8 cellular contexts compared by ENCODE assay signal in the genomic region with DNA sequence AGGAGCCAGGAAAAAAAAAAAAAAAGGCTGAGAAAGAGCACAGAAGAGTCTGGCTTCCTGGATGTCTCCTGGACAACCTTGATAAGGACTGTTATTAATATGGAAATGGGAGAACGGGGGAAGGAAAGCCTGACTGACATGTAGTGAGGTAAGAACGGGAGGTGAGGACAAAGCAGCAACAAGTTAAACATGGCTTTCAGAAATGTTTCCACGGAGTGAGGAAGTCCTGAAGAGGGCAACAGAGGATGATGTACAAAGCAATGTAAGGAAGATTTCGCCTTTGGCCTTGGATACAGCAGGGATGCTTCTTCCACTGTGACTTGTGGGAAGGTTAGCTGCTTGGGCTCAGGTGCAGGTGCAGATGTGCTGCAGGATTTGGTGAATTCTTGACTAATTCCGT. TPM values are rescaled to one million over a fixed set of nuclear protein-coding genes. Genes with fewer than 3 reads are reported as not detected.
DNase-seq lines count a peak whose midpoint lies in the region; ATAC-seq, FAIRE-seq and TF ChIP-seq lines count a peak whose summit lies in the region.
"Had no signal": no experiment of that assay in that cellular context is flagged by ENCODE, and none has a peak within 500 bp of the region (broad histone marks: within the 10 kb centered on the region; RNA-seq: fewer than 3 reads in every experiment).

No MANE protein-coding gene starts in this region.

- no peaks in the 10 kb centered on the region for H3K79me2 ChIP-seq in HepG2 (ENCODE audit: insufficient read depth, low read length)

- TF ChIP-seq EP300 in HepG2 (IDR thresholded peaks at IDR 0.05; ENCODE audit: low read depth in 2 of 2, low read length in 2 of 2), result no peak
- no peak for TF ChIP-seq EP300 in HepG2 (CRISPR knock-in tag; IDR thresholded peaks at IDR 0.05; ENCODE audit: borderline replicate concordance)

- no peaks in the 10 kb centered on the region for H3K27me3 ChIP-seq in HepG2 (ENCODE audit: control insufficient read depth in 1 of 2, insufficient read depth in 2 of 2, low read length in 2 of 2)

- in situ Hi-C loops in astrocyte of the cerebellum (cut with HindIII; ENCODE audit: low sequenced_read_pairs) (loop anchor here (25.0 kb wide), 1 partner anchor 174 kb away; no protein-coding TSS in a partner anchor), HepG2 (cut with HindIII; ENCODE audit: extremely low pct_ligation_motif_present, low pct_unique_long_range_greater_than_20kb) (no loop called here)

- TF ChIP-seq CTCF in LNCaP clone FGC (IDR thresholded peaks at IDR 0.05; ENCODE audit: control insufficient read depth, extremely low read depth, insufficient read depth), result peak; percentile 72
- peak; percentile 43 for TF ChIP-seq CTCF in astrocyte of the cerebellum (IDR thresholded peaks at IDR 0.05; ENCODE audit: low read depth, low read length, missing control alignments)
- TF ChIP-seq CTCF in HepG2 (CRISPR knock-in tag; IDR thresholded peaks at IDR 0.05), result peak; percentile 49

- DNase-seq in Daoy (ENCODE audit: low read depth) (peak; percentile 19), LNCaP clone FGC (ENCODE audit: low read depth) (no peak), astrocyte of the cerebellum (ENCODE audit: low read depth) (no peak), HepG2 (ENCODE audit: low spot score) (no peak)
- no peak for DNase-seq in activated CD4-positive, alpha-beta T cell treated with anti-CD3 and anti-CD28 coated beads for 48 hours

- H3K4me1 ChIP-seq in HepG2 (ENCODE audit: insufficient read depth, low read length), result no peaks in the 10 kb centered on the region

- CTCF ChIA-PET in HepG2 (lab: Yijun Ruan, JAX; ENCODE audit: low intra/inter-chr PET ratio, low total read pairs), result interaction anchor here (0.8 kb wide), 1 partner anchor 184 kb away, joined by 3 read pairs; no protein-coding TSS in a partner anchor

- TF ChIP-seq POLR2A in HepG2 (IDR thresholded peaks at IDR 0.05; ENCODE audit: insufficient read depth in 1 of 2, low read depth in 2 of 2, low read length in 2 of 2), result no peak

- H3K4me3 ChIP-seq in LNCaP clone FGC (ENCODE audit: low read depth, low read length) (no peak overlapping the region), astrocyte of the cerebellum (ENCODE audit: low read depth, low read length) (no peak overlapping the region), HepG2 (replicated peaks in 1 of 3; ENCODE audit: insufficient read depth in 1 of 3, low read depth in 2 of 3, low read length in 3 of 3) (no peak overlapping the region)
- H3K4me3 ChIP-seq: SJSA1 had no signal

- no TSS peak for BruUV-seq in HepG2 (replicated peaks; lab: Mats Ljungman, UMichigan)

- no peak overlapping the region for H3K4me2 ChIP-seq in HepG2 (ENCODE audit: low read depth, low read length)

- no peak overlapping the region for H2AFZ ChIP-seq in HepG2 (ENCODE audit: low read length)

- H3K9me3 ChIP-seq in HepG2 (ENCODE audit: low read length), result no peaks in the 10 kb centered on the region
- H3K9me3 ChIP-seq: SJSA1 had no signal

- no peak; the same call in 2 of the 3 replicates for ATAC-seq in HepG2
- no peak for ATAC-seq in HG02981 (IDR thresholded peaks at IDR 0.05; ENCODE audit: unreplicated experiment)
- no peak for ATAC-seq in HG03520 (IDR thresholded peaks at IDR 0.05; ENCODE audit: unreplicated experiment)

- no peak for FAIRE-seq in HepG2 (lab: Jason Lieb, UNC)

- H4K20me1 ChIP-seq in HepG2 (ENCODE audit: insufficient read depth, low read length), result no peaks in the 10 kb centered on the region

- no peaks in the 10 kb centered on the region for H3K36me3 ChIP-seq in HepG2 (replicated peaks in 1 of 2; ENCODE audit: control insufficient read depth in 1 of 2, insufficient read depth in 2 of 2, low read length in 2 of 2)
- H3K36me3 ChIP-seq: SJSA1 had no signal

- H3K27ac ChIP-seq in HepG2 (ENCODE audit: extremely low read length, insufficient read depth, low read length), result no peak overlapping the region
- H3K27ac ChIP-seq: SJSA1 had no signal

- POLR2A ChIA-PET in HepG2 (lab: Yijun Ruan, JAX), result no interaction called here

- no peak for TF ChIP-seq RAD21 in HepG2 (CRISPR knock-in tag; IDR thresholded peaks at IDR 0.05)

- intact Hi-C loops in HepG2 (cut with micrococcal nuclease; ENCODE audit: unreplicated experiment), result no loop called here

- 3% methylated on average over 5 of the region's 5 CpGs for WGBS in HepG2 (ENCODE audit: low lambda C conversion rate)

- no peak overlapping the region for H3K9ac ChIP-seq in HepG2 (ENCODE audit: insufficient read depth, low read depth, low read length)

TF ChIP-seq in HepG2, 621 proteins besides CTCF, POLR2A, EP300 and RAD21:
- peak; percentile 60 for TF ChIP-seq STAG1 (CRISPR knock-in tag; IDR thresholded peaks at IDR 0.05)
- 0 out of 2 replicates have a peak, but pooled peaks have one; percentile 13 for TF ChIP-seq SMC3 (IDR thresholded peaks at IDR 0.05; ENCODE audit: low read length)
- TF ChIP-seq CEBPB (IDR thresholded peaks at IDR 0.05; ENCODE audit: borderline replicate concordance, low read depth, low read length), result no peak
- no peak for TF ChIP-seq CREB1 (IDR thresholded peaks at IDR 0.05)
- TF ChIP-seq CREB1 (CRISPR knock-in tag; IDR thresholded peaks at IDR 0.05), result no peak
- TF ChIP-seq CBX2 (IDR thresholded peaks at IDR 0.05; ENCODE audit: low read depth, low read length), result no peak
- TF ChIP-seq CBX2 (CRISPR knock-in tag; IDR thresholded peaks at IDR 0.05; ENCODE audit: low read depth), result no peak
- TF ChIP-seq DNMT3B (CRISPR knock-in tag; conservative IDR thresholded peaks at IDR 0.05), result no peak
- TF ChIP-seq, protein P1, sequence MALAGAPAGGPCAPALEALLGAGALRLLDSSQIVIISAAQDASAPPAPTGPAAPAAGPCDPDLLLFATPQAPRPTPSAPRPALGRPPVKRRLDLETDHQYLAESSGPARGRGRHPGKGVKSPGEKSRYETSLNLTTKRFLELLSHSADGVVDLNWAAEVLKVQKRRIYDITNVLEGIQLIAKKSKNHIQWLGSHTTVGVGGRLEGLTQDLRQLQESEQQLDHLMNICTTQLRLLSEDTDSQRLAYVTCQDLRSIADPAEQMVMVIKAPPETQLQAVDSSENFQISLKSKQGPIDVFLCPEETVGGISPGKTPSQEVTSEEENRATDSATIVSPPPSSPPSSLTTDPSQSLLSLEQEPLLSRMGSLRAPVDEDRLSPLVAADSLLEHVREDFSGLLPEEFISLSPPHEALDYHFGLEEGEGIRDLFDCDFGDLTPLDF (CRISPR knock-in tag; IDR thresholded peaks at IDR 0.05), result no peak
- TF ChIP-seq ZNF17 (CRISPR knock-in tag; IDR thresholded peaks at IDR 0.05), result no peak
- no peak for TF ChIP-seq ZNF589 (CRISPR knock-in tag; conservative IDR thresholded peaks at IDR 0.05)

RNA-seq across cellular contexts. Expression of a gene that starts 11.9 kb away (rescaled TPM):
- total RNA-seq in Daoy (2014; rRNA removed; shearing (Covaris generic)), result 15.4 and 17.4 TPM in 2 replicates
- total RNA-seq in HepG2 (2016; rRNA removed; fragmentation: Illumina TruSeq; extraction: Trizol), result not detected in 2 replicates
- total RNA-seq in HepG2 (2016; cell fraction: cytosol; rRNA removed; fragmentation: Illumina TruSeq; extraction: Trizol; ENCODE audit: low read depth), result not detected in 2 replicates
- not detected in 2 replicates for total RNA-seq in HepG2 (2016; cell fraction: insoluble cytoplasmic fraction; rRNA removed; fragmentation: Illumina TruSeq; extraction: Trizol)
- total RNA-seq in HepG2 (2016; cell fraction: membrane; rRNA removed; fragmentation: Illumina TruSeq; extraction: Trizol), result not detected in 2 replicates
- not detected in 2 replicates for total RNA-seq in HepG2 (2016; cell fraction: nucleus; rRNA removed; fragmentation: Illumina TruSeq; extraction: Trizol)
- not detected in 2 replicates for polyA plus RNA-seq in HepG2 (2011; rRNA removed)
- 0.01 TPM in 1 of 2 replicates, not detected in the other for polyA plus RNA-seq in HepG2 (2011; cell fraction: cytosol; rRNA removed)
- polyA plus RNA-seq in HepG2 (2011; cell fraction: nucleus; rRNA removed), result not detected in 2 replicates
- polyA plus RNA-seq in HepG2 (2012), result not detected in 2 replicates
- not detected in 2 replicates for polyA plus RNA-seq in HepG2 (2016; cell fraction: cytosol; fragmentation: Illumina TruSeq; extraction: Trizol; ENCODE audit: low read depth)
- polyA plus RNA-seq in HepG2 (2016; cell fraction: insoluble cytoplasmic fraction; fragmentation: Illumina TruSeq; extraction: Trizol; ENCODE audit: low read depth), result not detected in 2 replicates
- not detected in 2 replicates for polyA plus RNA-seq in HepG2 (2016; cell fraction: membrane; fragmentation: Illumina TruSeq; extraction: Trizol; ENCODE audit: low read depth)
- polyA plus RNA-seq in HepG2 (2016; cell fraction: nucleus; fragmentation: Illumina TruSeq; extraction: Trizol; ENCODE audit: insufficient read depth, low read depth), result not detected in 2 replicates
- polyA minus RNA-seq in HepG2 (2011; rRNA and poly(A)+ RNA removed; ENCODE audit: low replicate concordance), result 1.2 TPM in 1 of 2 replicates, not detected in the other
- polyA minus RNA-seq in HepG2 (2011; cell fraction: cytosol; rRNA and poly(A)+ RNA removed), result not detected in 2 replicates
- polyA minus RNA-seq in HepG2 (2011; cell fraction: nucleus; rRNA and poly(A)+ RNA removed), result not detected in 2 replicates

RNA-seq across cellular contexts. Expression of a gene that starts 59.1 kb away (rescaled TPM):
- 20.2 and 24.1 TPM in 2 replicates for total RNA-seq in Daoy (2014; rRNA removed; shearing (Covaris generic))
- 21.7 and 32.9 TPM in 2 replicates for total RNA-seq in HepG2 (2016; rRNA removed; fragmentation: Illumina TruSeq; extraction: Trizol)
- 10.7 and 10.9 TPM in 2 replicates for total RNA-seq in HepG2 (2016; cell fraction: cytosol; rRNA removed; fragmentation: Illumina TruSeq; extraction: Trizol; ENCODE audit: low read depth)
- total RNA-seq in HepG2 (2016; cell fraction: insoluble cytoplasmic fraction; rRNA removed; fragmentation: Illumina TruSeq; extraction: Trizol), result 19.6 and 31.3 TPM in 2 replicates
- 21.2 and 21.3 TPM in 2 replicates for total RNA-seq in HepG2 (2016; cell fraction: membrane; rRNA removed; fragmentation: Illumina TruSeq; extraction: Trizol)
- 8.1 and 13.6 TPM in 2 replicates for total RNA-seq in HepG2 (2016; cell fraction: nucleus; rRNA removed; fragmentation: Illumina TruSeq; extraction: Trizol)
- 15.2 and 19.3 TPM in 2 replicates for polyA plus RNA-seq in HepG2 (2011; rRNA removed)
- polyA plus RNA-seq in HepG2 (2011; cell fraction: cytosol; rRNA removed), result 10.8 and 16.6 TPM in 2 replicates
- polyA plus RNA-seq in HepG2 (2011; cell fraction: nucleus; rRNA removed), result 4.9 and 6.3 TPM in 2 replicates
- polyA plus RNA-seq in HepG2 (2012), result 19.1 and 22.1 TPM in 2 replicates
- polyA plus RNA-seq in HepG2 (2016; cell fraction: cytosol; fragmentation: Illumina TruSeq; extraction: Trizol; ENCODE audit: low read depth), result 6.6 and 7.9 TPM in 2 replicates
- 33.3 and 36.1 TPM in 2 replicates for polyA plus RNA-seq in HepG2 (2016; cell fraction: insoluble cytoplasmic fraction; fragmentation: Illumina TruSeq; extraction: Trizol; ENCODE audit: low read depth)
- polyA plus RNA-seq in HepG2 (2016; cell fraction: membrane; fragmentation: Illumina TruSeq; extraction: Trizol; ENCODE audit: low read depth), result 13.5 and 14.9 TPM in 2 replicates
- polyA plus RNA-seq in HepG2 (2016; cell fraction: nucleus; fragmentation: Illumina TruSeq; extraction: Trizol; ENCODE audit: insufficient read depth, low read depth), result 10.8 and 11.8 TPM in 2 replicates
- polyA minus RNA-seq in HepG2 (2011; rRNA and poly(A)+ RNA removed; ENCODE audit: low replicate concordance), result 8.7 and 11.5 TPM in 2 replicates
- 23.3 and 28.6 TPM in 2 replicates for polyA minus RNA-seq in HepG2 (2011; cell fraction: cytosol; rRNA and poly(A)+ RNA removed)
- 24.6 and 29.8 TPM in 2 replicates for polyA minus RNA-seq in HepG2 (2011; cell fraction: nucleus; rRNA and poly(A)+ RNA removed)

Comparison
In these comparisons a context has a peak if more than half of its experiments do, and no peak if none do; other contexts are left out.
1. RNA of a gene that starts 11.9 kb away (total RNA-seq): 15.4 to 17.4 TPM in Daoy; not detected in HepG2; every median in the first group is over 10 times any median in the second.
2. Peak in every context shown above with its lines, with median percentiles within 50 percentile points of each other: CTCF ChIP-seq.